24 cellular contexts compared by ENCODE assay signal in the genomic region with DNA sequence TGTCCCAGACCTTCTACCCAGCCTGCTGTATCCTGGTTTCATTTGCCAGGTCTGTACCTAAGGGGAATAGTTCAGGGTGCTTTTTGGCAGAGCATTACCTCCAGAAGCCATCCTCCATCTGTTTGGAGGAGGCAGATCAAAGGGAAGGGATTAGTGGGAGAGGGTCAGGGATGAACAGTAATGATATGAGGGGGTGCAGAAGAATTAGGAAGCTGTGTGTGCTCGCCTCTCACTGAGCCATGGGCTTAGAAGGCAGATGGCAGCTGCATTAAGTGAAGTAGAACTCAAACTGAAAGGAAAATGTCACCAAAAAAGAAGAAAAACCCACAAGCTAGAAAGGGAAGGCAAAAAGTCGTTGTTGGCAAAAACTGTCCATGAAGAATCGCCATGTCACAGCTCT.
"Had no signal": no experiment of that assay in that cellular context is flagged by ENCODE, and none has a peak within 500 bp of the region (broad histone marks: within the 10 kb centered on the region; RNA-seq: fewer than 3 reads in every experiment).

No MANE protein-coding gene starts in this region.

- ATAC-seq: activated CD8-positive, alpha-beta memory T cell treated with anti-CD3 and anti-CD28 coated beads, Interleukin-2, amount 10 ng/mL, durations not matched to agents 7 days and 5 days; activated naive CD4-positive, alpha-beta T cell treated with anti-CD3 and anti-CD28 coated beads, Interleukin-2, amount 50 U/mL, for 72 hours; mucosa of descending colon; natural killer cell treated with Interleukin-12 subunit alpha and Interleukin-12 subunit beta and Interleukin-15 and Interleukin-18, amount 100 ng/mL, for 72 hours; right lobe of liver; upper lobe of right lung had no signal

- H3K36me3 ChIP-seq: breast epithelium, ovary had no signal

- DNase-seq: activated CD4-positive, alpha-beta memory T cell treated with anti-CD3 and anti-CD28 coated beads, Interleukin-2, amount 10 ng/mL, durations not matched to agents 7 days and 5 days; activated CD4-positive, alpha-beta T cell treated with anti-CD3 and anti-CD28 coated beads for 1 hour; activated CD4-positive, alpha-beta T cell treated with anti-CD3 and anti-CD28 coated beads, Interleukin-2, amount 10 ng/mL, durations not matched to agents 7 days and 5 days; activated CD8-positive, alpha-beta memory T cell treated with anti-CD3 and anti-CD28 coated beads, Interleukin-2, amount 10 ng/mL, durations not matched to agents 7 days and 5 days; activated naive CD4-positive, alpha-beta T cell; activated T-cell treated with anti-CD3 and anti-CD28 coated beads, Interleukin-2, amount 50 U/mL, for 48 hours; effector CD8-positive, alpha-beta T cell; kidney glomerular epithelial cell; left ventricle myocardium inferior; mucosa of descending colon; ovary; right lobe of liver; stimulated activated CD4-positive, alpha-beta T cell treated with anti-CD3 and anti-CD28 coated beads, Interleukin-2, amount 100 ng/mL, for 48 hours; stomach; T-helper 9 cell; upper lobe of right lung had no signal

- H3K9me3 ChIP-seq: breast epithelium, left ventricle myocardium inferior, mucosa of descending colon, ovary, right lobe of liver, stomach, suprapubic skin, tibial artery, upper lobe of right lung had no signal

- H3K27me3 ChIP-seq: breast epithelium, ovary, right lobe of liver, stomach, suprapubic skin, tibial artery, upper lobe of right lung had no signal

- H3K9me3 Mint-ChIP-seq: activated CD4-positive, alpha-beta memory T cell treated with anti-CD3 and anti-CD28 coated beads, Interleukin-2, amount 10 ng/mL, durations not matched to agents 7 days and 5 days; activated CD4-positive, alpha-beta T cell treated with anti-CD3 and anti-CD28 coated beads, Interleukin-2, amount 10 ng/mL, durations not matched to agents 7 days and 5 days; activated naive CD4-positive, alpha-beta T cell treated with anti-CD3 and anti-CD28 coated beads, Interleukin-2, amount 50 U/mL, for 72 hours; natural killer cell treated with Interleukin-12 subunit alpha and Interleukin-12 subunit beta and Interleukin-15 and Interleukin-18, amount 100 ng/mL, for 72 hours; T-helper 1 cell treated with Interleukin-12 subunit alpha and Interleukin-12 subunit beta and Interleukin-4 antibody, amounts not matched to agents 30 μg/mL and 1 μg/mL, for 36 hours had no signal

- H3K4me3 Mint-ChIP-seq: activated CD4-positive, alpha-beta memory T cell treated with anti-CD3 and anti-CD28 coated beads, Interleukin-2, amount 10 ng/mL, durations not matched to agents 7 days and 5 days; activated CD4-positive, alpha-beta T cell treated with anti-CD3 and anti-CD28 coated beads, Interleukin-2, amount 10 ng/mL, durations not matched to agents 7 days and 5 days; activated CD8-positive, alpha-beta memory T cell treated with anti-CD3 and anti-CD28 coated beads, Interleukin-2, amount 10 ng/mL, durations not matched to agents 7 days and 5 days; natural killer cell treated with Interleukin-12 subunit alpha and Interleukin-12 subunit beta and Interleukin-15 and Interleukin-18, amount 100 ng/mL, for 72 hours; T-helper 1 cell treated with Interleukin-12 subunit alpha and Interleukin-12 subunit beta and Interleukin-4 antibody, amounts not matched to agents 30 μg/mL and 1 μg/mL, for 36 hours had no signal

- H3K27me3 Mint-ChIP-seq: activated CD4-positive, alpha-beta memory T cell treated with anti-CD3 and anti-CD28 coated beads, Interleukin-2, amount 10 ng/mL, durations not matched to agents 7 days and 5 days; activated CD4-positive, alpha-beta T cell treated with anti-CD3 and anti-CD28 coated beads, Interleukin-2, amount 10 ng/mL, durations not matched to agents 7 days and 5 days; activated CD8-positive, alpha-beta memory T cell treated with anti-CD3 and anti-CD28 coated beads, Interleukin-2, amount 10 ng/mL, durations not matched to agents 7 days and 5 days; natural killer cell treated with Interleukin-12 subunit alpha and Interleukin-12 subunit beta and Interleukin-15 and Interleukin-18, amount 100 ng/mL, for 72 hours; progenitor cell of endocrine pancreas had no signal

- H3K36me3 Mint-ChIP-seq: activated naive CD4-positive, alpha-beta T cell treated with anti-CD3 and anti-CD28 coated beads, Interleukin-2, amount 50 U/mL, for 72 hours had no signal

- H3K4me1 ChIP-seq: breast epithelium, right lobe of liver, stomach, suprapubic skin, tibial artery, upper lobe of right lung had no signal

- H3K27ac Mint-ChIP-seq: activated CD4-positive, alpha-beta memory T cell treated with anti-CD3 and anti-CD28 coated beads, Interleukin-2, amount 10 ng/mL, durations not matched to agents 7 days and 5 days; activated CD4-positive, alpha-beta T cell treated with anti-CD3 and anti-CD28 coated beads, Interleukin-2, amount 10 ng/mL, durations not matched to agents 7 days and 5 days; activated CD8-positive, alpha-beta memory T cell treated with anti-CD3 and anti-CD28 coated beads, Interleukin-2, amount 10 ng/mL, durations not matched to agents 7 days and 5 days; natural killer cell treated with Interleukin-12 subunit alpha and Interleukin-12 subunit beta and Interleukin-15 and Interleukin-18, amount 100 ng/mL, for 72 hours; progenitor cell of endocrine pancreas; T-helper 1 cell treated with Interleukin-12 subunit alpha and Interleukin-12 subunit beta and Interleukin-4 antibody, amounts not matched to agents 30 μg/mL and 1 μg/mL, for 36 hours had no signal

- H3K4me1 Mint-ChIP-seq: activated CD4-positive, alpha-beta memory T cell treated with anti-CD3 and anti-CD28 coated beads, Interleukin-2, amount 10 ng/mL, durations not matched to agents 7 days and 5 days; activated CD4-positive, alpha-beta T cell treated with anti-CD3 and anti-CD28 coated beads, Interleukin-2, amount 10 ng/mL, durations not matched to agents 7 days and 5 days; activated CD8-positive, alpha-beta memory T cell treated with anti-CD3 and anti-CD28 coated beads, Interleukin-2, amount 10 ng/mL, durations not matched to agents 7 days and 5 days had no signal

- H3K27ac ChIP-seq: breast epithelium, left ventricle myocardium inferior, ovary, right lobe of liver, stomach, suprapubic skin, tibial artery, upper lobe of right lung had no signal

- H3K4me3 ChIP-seq: breast epithelium, left ventricle myocardium inferior, lung, mucosa of descending colon, ovary, right lobe of liver, stomach, suprapubic skin, tibial artery, upper lobe of right lung had no signal
